Comparison of ENCODE assay signal across 8 cellular contexts in the genomic region with DNA sequence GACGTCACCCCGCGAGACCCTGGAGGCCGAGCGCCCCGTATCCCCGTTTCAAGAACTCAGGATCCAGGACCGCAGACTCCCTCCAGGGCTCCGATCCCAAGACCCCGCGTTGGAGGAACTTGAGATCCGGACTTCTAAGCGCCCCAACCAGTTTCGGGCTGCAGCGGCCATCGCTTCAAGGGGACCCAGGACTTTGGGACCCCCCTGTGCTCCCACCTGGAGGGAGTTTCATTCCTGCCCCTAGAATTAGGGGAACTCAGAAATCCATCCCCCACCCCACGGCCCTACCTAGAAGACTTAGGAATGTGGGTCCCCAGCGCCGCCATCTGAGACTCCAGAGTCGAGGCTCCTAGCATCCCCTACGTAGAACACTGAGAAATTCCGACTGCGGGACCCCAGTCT. TPM values are rescaled to one million over a fixed set of nuclear protein-coding genes. Genes with fewer than 3 reads are reported as not detected.
DNase-seq lines count a peak whose midpoint lies in the region; ATAC-seq and TF ChIP-seq lines count a peak whose summit lies in the region.

No MANE protein-coding gene starts in this region.

- H3K9me2 ChIP-seq in GM23248 (ENCODE audit: insufficient read depth) = no peaks in the 10 kb centered on the region

- H3K9me3 ChIP-seq in GM23248 (ENCODE audit: low read depth) = no peaks in the 10 kb centered on the region
- no peaks in the 10 kb centered on the region for H3K9me3 ChIP-seq in T-helper 17 cell (ENCODE audit: control insufficient read depth, low read length, poor library complexity, severe bottlenecking)
- no peaks in the 10 kb centered on the region for H3K9me3 ChIP-seq in gastrocnemius medialis

- peak overlapping the region; percentile 99 for H3K27ac Mint-ChIP-seq in T-helper 17 cell

- H2AFZ ChIP-seq in GM23248 = peak overlapping the region; percentile 77

- peak overlapping the region; percentile 88 for H3K9ac ChIP-seq in GM23248

- H3K36me3 Mint-ChIP-seq in T-helper 17 cell (ENCODE audit: low read depth) = peaks cover 17% of the 10 kb centered on the region

- DNase-seq in GM23248 (no peak), T-helper 17 cell (no peak), fibroblast of villous mesenchyme (ENCODE audit: low read depth) (no peak), gastrocnemius medialis (no peak), NCI-H524 treated with DMSO at 0.1 percent for 48 hours (lab: John Stamatoyannopoulos, UW) (no peak)
- DNase-seq in NK-92 treated with Interleukin-12 subunit alpha and Interleukin-12 subunit beta, amount 100 ng/mL, for 24 hours (lab: John Stamatoyannopoulos, UW) = no peak

- 1 to 2% methylated on average over 22 to 23 of the region's 23 CpGs for WGBS in GM23248 (ENCODE audit: low coverage in 1 of 2, low lambda C conversion rate in 2 of 2, missing lambda C conversion rate in 2 of 2), 2 experiments

- peak overlapping the region; percentile 69 for H3K27ac ChIP-seq in GM23248
- peak overlapping the region; percentile 79 to 100 (median 99) for H3K27ac ChIP-seq in gastrocnemius medialis

- H3K4me3 ChIP-seq in GM23248 (peak overlapping the region; percentile 87), fibroblast of villous mesenchyme (ENCODE audit: low read depth, low read length) (peak overlapping the region; percentile 94), gastrocnemius medialis (peak overlapping the region; percentile 81 to 99 (median 94))

- intact Hi-C loops in gastrocnemius medialis (cut with DNase I; ENCODE audit: low total_unique reads) = loop anchor here (1.0 to 10.0 kb wide), 6 partner anchors 16 to 561 kb away; a partner anchor contains a TSS

- H4K20me1 ChIP-seq in GM23248 (ENCODE audit: insufficient read depth) = no peaks in the 10 kb centered on the region

- peaks cover 46% of the 10 kb centered on the region for H3K79me2 ChIP-seq in GM23248 (ENCODE audit: insufficient read depth)

- no peak for ATAC-seq in T-helper 17 cell
- ATAC-seq in gastrocnemius medialis = no peak
- ATAC-seq in HG03108 (IDR thresholded peaks at IDR 0.05; ENCODE audit: unreplicated experiment) = no peak
- no peak for ATAC-seq in GM19455 (IDR thresholded peaks at IDR 0.05; ENCODE audit: unreplicated experiment)

- TF ChIP-seq POLR2A in gastrocnemius medialis (IDR thresholded peaks at IDR 0.05) = no peak

- H3K27me3 Mint-ChIP-seq in T-helper 17 cell = no peaks in the 10 kb centered on the region

- peaks cover 50% of the 10 kb centered on the region for H3K4me1 Mint-ChIP-seq in T-helper 17 cell

- H3F3A ChIP-seq in GM23248 (ENCODE audit: insufficient read depth) = peaks cover 29% of the 10 kb centered on the region

- peak overlapping the region; percentile 92 for H3K4me2 ChIP-seq in GM23248 (ENCODE audit: unreplicated experiment)

- no peaks in the 10 kb centered on the region for H3K27me3 ChIP-seq in GM23248 (replicated peaks; ENCODE audit: insufficient read depth)
- H3K27me3 ChIP-seq in gastrocnemius medialis = no peaks in the 10 kb centered on the region

- H3K4me1 ChIP-seq in GM23248 (ENCODE audit: insufficient read depth) (peaks cover 16% of the 10 kb centered on the region), gastrocnemius medialis (peaks cover 15 to 19% of the 10 kb centered on the region in 2 donors)

- in situ Hi-C loops in GM23248 (cut with MboI) = no loop called here
- in situ Hi-C loops in gastrocnemius medialis (cut with MboI; ENCODE audit: low sequenced_read_pairs in 4 of 4) = no loop called here

- peak overlapping the region; percentile 94 for H3K4me3 Mint-ChIP-seq in T-helper 17 cell

- peaks cover 11% of the 10 kb centered on the region; the same call in 1 of the 2 replicates for H3K36me3 ChIP-seq in GM23248 (ENCODE audit: low read depth)
- peaks cover 6 to 12% of the 10 kb centered on the region in 2 donors for H3K36me3 ChIP-seq in gastrocnemius medialis

- no peak for TF ChIP-seq CTCF in fibroblast of villous mesenchyme (IDR thresholded peaks at IDR 0.05; ENCODE audit: insufficient read depth, low read depth, low read length)
- peak in 4 of 5 experiments; percentile 4 to 33 (median 14) for TF ChIP-seq CTCF in gastrocnemius medialis (IDR thresholded peaks at IDR 0.05 in 4 of 5, conservative IDR thresholded peaks at IDR 0.05 in 1 of 5)

RNA-seq across cellular contexts. Expression of a gene that starts 0.4 kb away (rescaled TPM):
- 12.0 and 17.5 TPM in 2 replicates for total RNA-seq in GM23248 (2014; rRNA removed; shearing (Covaris generic))
- 12.2 and 13.5 TPM in 2 replicates for polyA plus RNA-seq in GM23248 (2016; fragmentation: Nextera tagmentation; extraction: Ambion mirVana)
- total RNA-seq in T-helper 17 cell = 100 to 1,000 TPM; 119 to 129 TPM
- total RNA-seq in fibroblast of villous mesenchyme = 25.0 and 39.3 TPM in 2 replicates
- total RNA-seq in gastrocnemius medialis = 1 to 10 TPM; 1.3 to 3.6 (median 3.3) TPM

RNA-seq across cellular contexts. Expression of a gene that starts 6.2 kb away (rescaled TPM):
- total RNA-seq in GM23248 (2014; rRNA removed; shearing (Covaris generic)) = 7.0 and 13.9 TPM in 2 replicates
- polyA plus RNA-seq in GM23248 (2016; fragmentation: Nextera tagmentation; extraction: Ambion mirVana) = 86.2 and 86.6 TPM in 2 replicates
- 1,000 to 10,000 TPM; 1,082 to 1,318 TPM for total RNA-seq in T-helper 17 cell
- 5.8 and 8.6 TPM in 2 replicates for total RNA-seq in fibroblast of villous mesenchyme
- 100 to 1,000 TPM in 2 of 4 donors, 10 to 100 TPM in 2; 72.2 to 202 (median 132) TPM for total RNA-seq in gastrocnemius medialis

RNA-seq across cellular contexts. Expression of a gene that starts 21.7 kb away (rescaled TPM):
- total RNA-seq in GM23248 (2014; rRNA removed; shearing (Covaris generic)) = 27.7 and 29.6 TPM in 2 replicates
- polyA plus RNA-seq in GM23248 (2016; fragmentation: Nextera tagmentation; extraction: Ambion mirVana) = 34.9 and 39.2 TPM in 2 replicates
- total RNA-seq in T-helper 17 cell (10 to 100 TPM; 43.4 to 43.6 TPM), fibroblast of villous mesenchyme (22.0 and 22.2 TPM in 2 replicates), gastrocnemius medialis (10 to 100 TPM; 25.5 to 48.1 (median 37.7) TPM)

RNA-seq across cellular contexts. Expression of a gene that starts 22.0 kb away (rescaled TPM):
- 45.3 and 51.2 TPM in 2 replicates for total RNA-seq in GM23248 (2014; rRNA removed; shearing (Covaris generic))
- 44.2 and 44.5 TPM in 2 replicates for polyA plus RNA-seq in GM23248 (2016; fragmentation: Nextera tagmentation; extraction: Ambion mirVana)
- 100 to 1,000 TPM; 113 to 127 TPM for total RNA-seq in T-helper 17 cell
- total RNA-seq in fibroblast of villous mesenchyme = 29.6 and 33.2 TPM in 2 replicates
- total RNA-seq in gastrocnemius medialis = 10 to 100 TPM; 48.1 to 65.3 (median 50.2) TPM

RNA-seq across cellular contexts. Expression of a gene that starts 22.9 kb away (rescaled TPM):
- total RNA-seq in GM23248 (2014; rRNA removed; shearing (Covaris generic)) = 91.2 and 136 TPM in 2 replicates
- 542 and 556 TPM in 2 replicates for polyA plus RNA-seq in GM23248 (2016; fragmentation: Nextera tagmentation; extraction: Ambion mirVana)
- 1,000 to 10,000 TPM; 3,790 to 3,904 TPM for total RNA-seq in T-helper 17 cell
- 43.2 and 48.3 TPM in 2 replicates for total RNA-seq in fibroblast of villous mesenchyme
- total RNA-seq in gastrocnemius medialis = 1,000 to 10,000 TPM; 1,066 to 1,636 (median 1,467) TPM

Comparison
In these comparisons a context has a peak if more than half of its experiments do, and no peak if none do; other contexts are left out.
1. RNA of a gene that starts 6.2 kb away (total RNA-seq): 1,082 to 1,318 TPM in T-helper 17 cell; 72.2 to 202 TPM in gastrocnemius medialis, 7.0 to 13.9 TPM in GM23248 and 5.8 to 8.6 TPM in fibroblast of villous mesenchyme; every median in the first group is over 4 times any median in the second.
2. Peak in every context shown above with its lines, with median percentiles within 50 percentile points of each other: H3K4me3 ChIP-seq.